15 cellular contexts compared by ENCODE assay signal in the genomic region with DNA sequence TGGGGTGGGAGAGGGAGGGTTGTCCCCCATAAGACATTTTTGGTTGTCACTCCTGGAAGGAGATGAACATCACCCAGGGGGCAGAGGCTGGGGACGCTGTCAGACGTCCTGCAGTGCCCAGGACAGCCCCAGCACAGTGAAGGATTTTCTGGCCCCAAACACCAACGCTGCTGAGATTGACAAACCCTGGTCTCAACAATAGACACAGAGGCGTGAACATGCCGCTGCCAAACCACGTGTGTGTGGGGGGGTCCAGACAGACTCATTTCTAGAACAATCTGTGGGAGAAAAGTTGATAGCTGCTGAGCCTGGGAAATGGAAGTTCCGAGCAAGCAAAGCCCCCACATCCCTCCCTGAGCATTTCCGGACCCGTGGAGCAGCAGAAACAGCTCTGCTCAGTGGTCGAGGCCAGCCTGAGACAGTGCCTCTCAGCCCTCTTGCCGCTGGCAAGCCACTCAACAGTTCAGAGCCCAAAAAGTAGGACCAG.
"Had no signal": no experiment of that assay in that cellular context is flagged by ENCODE, and none has a peak within 500 bp of the region (broad histone marks: within the 10 kb centered on the region; RNA-seq: fewer than 3 reads in every experiment).

No MANE protein-coding gene starts in this region.

- H3K27me3 ChIP-seq: breast epithelium, thyroid gland, uterus had no signal

- H3K4me1 ChIP-seq: ascending aorta, uterus had no signal

- H3K36me3 ChIP-seq: ascending aorta, breast epithelium, thyroid gland, uterus had no signal

- H3K27ac ChIP-seq: ascending aorta, thyroid gland, uterus had no signal

- H3K9me3 Mint-ChIP-seq: activated B cell treated with CpG ODN at 0.5 μM for 24 hours; activated CD4-positive, alpha-beta T cell treated with anti-CD3 and anti-CD28 coated beads, Interleukin-2, amount 10 ng/mL, durations not matched to agents 7 days and 5 days; activated T-helper 1 cell treated with anti-CD3 and anti-CD28 coated beads, Interleukin-12 subunit alpha, Interleukin-12 subunit beta, Interleukin-2, Interleukin-4 antibody, amounts not matched to agents 30 ng/mL and 10 ng/mL and 1 ng/mL, durations not matched to agents 14 hours and 24 hours and 36 hours; dendritic cell treated with granulocyte-macrophage colony-stimulating factor and Interleukin-4, amounts not matched to agents 40 ng/mL and 50 ng/mL, for 4 days; immature natural killer cell; nephron; T-helper 2 cell treated with Interferon-gamma antibody and Interleukin-4, amounts not matched to agents 5 μg/mL and 100 μg/mL, for 36 hours had no signal

- DNase-seq: activated B cell treated with CpG ODN at 0.5 μM for 24 hours; activated CD4-positive, alpha-beta T cell treated with anti-CD3 and anti-CD28 coated beads, Interleukin-2, amount 10 ng/mL, durations not matched to agents 7 days and 5 days; activated naive CD4-positive, alpha-beta T cell; effector memory CD4-positive, alpha-beta T cell; immature natural killer cell; mesendoderm; stimulated activated CD4-positive, alpha-beta T cell treated with anti-CD3 and anti-CD28 coated beads, Interleukin-1b, Interleukin-23, amount 100 ng/mL, for 48 hours; thyroid gland; uterus had no signal

- H3K4me3 ChIP-seq: ascending aorta, breast epithelium, thyroid gland, uterus had no signal

- H3K4me3 Mint-ChIP-seq: activated B cell treated with CpG ODN at 0.5 μM for 24 hours; activated CD4-positive, alpha-beta T cell treated with anti-CD3 and anti-CD28 coated beads, Interleukin-2, amount 10 ng/mL, durations not matched to agents 7 days and 5 days; activated T-helper 1 cell treated with anti-CD3 and anti-CD28 coated beads, Interleukin-12 subunit alpha, Interleukin-12 subunit beta, Interleukin-2, Interleukin-4 antibody, amounts not matched to agents 30 ng/mL and 10 ng/mL and 1 ng/mL, durations not matched to agents 14 hours and 24 hours and 36 hours; dendritic cell treated with granulocyte-macrophage colony-stimulating factor and Interleukin-4, amounts not matched to agents 40 ng/mL and 50 ng/mL, for 4 days; immature natural killer cell; nephron; T-helper 2 cell treated with Interferon-gamma antibody and Interleukin-4, amounts not matched to agents 5 μg/mL and 100 μg/mL, for 36 hours had no signal

- H3K4me1 Mint-ChIP-seq: activated CD4-positive, alpha-beta T cell treated with anti-CD3 and anti-CD28 coated beads, Interleukin-2, amount 10 ng/mL, durations not matched to agents 7 days and 5 days; immature natural killer cell had no signal

- H3K27ac Mint-ChIP-seq: activated B cell treated with CpG ODN at 0.5 μM for 24 hours; activated CD4-positive, alpha-beta T cell treated with anti-CD3 and anti-CD28 coated beads, Interleukin-2, amount 10 ng/mL, durations not matched to agents 7 days and 5 days; activated T-helper 1 cell treated with anti-CD3 and anti-CD28 coated beads, Interleukin-12 subunit alpha, Interleukin-12 subunit beta, Interleukin-2, Interleukin-4 antibody, amounts not matched to agents 30 ng/mL and 10 ng/mL and 1 ng/mL, durations not matched to agents 14 hours and 24 hours and 36 hours; dendritic cell treated with granulocyte-macrophage colony-stimulating factor and Interleukin-4, amounts not matched to agents 40 ng/mL and 50 ng/mL, for 4 days; immature natural killer cell; nephron; T-helper 2 cell treated with Interferon-gamma antibody and Interleukin-4, amounts not matched to agents 5 μg/mL and 100 μg/mL, for 36 hours had no signal

- H3K36me3 Mint-ChIP-seq: immature natural killer cell had no signal

- H3K9me3 ChIP-seq: ascending aorta, breast epithelium, thyroid gland, uterus had no signal
